ENCODE assay signal across 1 cellular context in the genomic region with DNA sequence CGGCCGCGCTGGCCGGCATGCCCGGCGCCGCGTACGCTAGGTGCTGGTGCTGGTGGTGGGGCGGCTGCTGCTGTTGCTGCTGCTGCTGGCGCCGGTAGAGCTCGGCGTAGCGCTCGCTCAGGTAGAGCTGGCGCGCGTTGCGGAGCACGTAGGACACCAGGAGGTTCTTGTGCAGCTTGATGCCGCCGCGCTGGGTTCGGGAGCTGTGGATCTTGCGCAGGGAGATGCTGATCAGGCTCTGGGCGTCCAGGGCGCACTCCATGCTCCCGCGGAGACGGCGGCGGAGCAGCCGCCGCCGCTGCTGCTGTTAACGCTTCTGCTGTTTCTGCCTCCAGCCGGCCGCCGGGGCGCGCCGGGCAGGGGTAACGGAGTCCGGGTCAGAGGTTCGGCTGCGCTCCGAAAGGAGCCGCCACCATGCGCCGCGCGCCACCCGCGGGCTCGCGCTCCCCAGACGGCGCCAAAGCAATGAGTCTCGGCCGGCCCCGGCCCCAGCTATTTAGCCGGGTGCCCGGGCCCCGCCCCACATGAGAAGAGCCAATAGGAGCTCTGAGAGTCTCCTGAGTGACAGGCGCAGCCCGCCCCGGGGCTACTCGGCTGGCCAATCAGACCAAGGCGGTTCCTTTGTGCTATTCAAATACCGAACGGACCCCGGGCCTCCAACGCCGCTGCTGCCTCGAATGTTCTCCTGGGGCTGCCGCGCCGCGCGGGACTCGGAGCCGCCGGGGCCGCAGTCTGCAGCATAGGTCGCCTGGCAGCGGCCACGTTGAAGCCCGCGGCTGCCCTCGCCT.
TF ChIP-seq lines count a peak whose summit lies in the region.

A gene (minus strand): TSS at position 471 of the 788 bp plus-strand sequence. CDS start 209 bp downstream, at position 262.

TF ChIP-seq in HepG2, 621 proteins besides CTCF, POLR2A, EP300 and RAD21 (continued from another document and continues in another):
- TF ChIP-seq ZNF335 (CRISPR knock-in tag; IDR thresholded peaks at IDR 0.05), result no peak
- no peak for TF ChIP-seq FLYWCH1 (CRISPR knock-in tag; IDR thresholded peaks at IDR 0.05)
- no peak for TF ChIP-seq ARHGAP35 (CRISPR knock-in tag; IDR thresholded peaks at IDR 0.05; ENCODE audit: borderline replicate concordance)
- TF ChIP-seq MAZ (IDR thresholded peaks at IDR 0.05; ENCODE audit: borderline replicate concordance, low read depth, low read length), result 0 out of 2 replicates have a peak, but pooled peaks have one; percentile 26
- TF ChIP-seq MAZ (CRISPR knock-in tag; IDR thresholded peaks at IDR 0.05; ENCODE audit: low read depth), result peak; percentile 42
- TF ChIP-seq, protein P1, sequence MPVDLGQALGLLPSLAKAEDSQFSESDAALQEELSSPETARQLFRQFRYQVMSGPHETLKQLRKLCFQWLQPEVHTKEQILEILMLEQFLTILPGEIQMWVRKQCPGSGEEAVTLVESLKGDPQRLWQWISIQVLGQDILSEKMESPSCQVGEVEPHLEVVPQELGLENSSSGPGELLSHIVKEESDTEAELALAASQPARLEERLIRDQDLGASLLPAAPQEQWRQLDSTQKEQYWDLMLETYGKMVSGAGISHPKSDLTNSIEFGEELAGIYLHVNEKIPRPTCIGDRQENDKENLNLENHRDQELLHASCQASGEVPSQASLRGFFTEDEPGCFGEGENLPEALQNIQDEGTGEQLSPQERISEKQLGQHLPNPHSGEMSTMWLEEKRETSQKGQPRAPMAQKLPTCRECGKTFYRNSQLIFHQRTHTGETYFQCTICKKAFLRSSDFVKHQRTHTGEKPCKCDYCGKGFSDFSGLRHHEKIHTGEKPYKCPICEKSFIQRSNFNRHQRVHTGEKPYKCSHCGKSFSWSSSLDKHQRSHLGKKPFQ (CRISPR knock-in tag; IDR thresholded peaks at IDR 0.05; ENCODE audit: insufficient replicate concordance), result peak; percentile 64
- TF ChIP-seq, protein P2, sequence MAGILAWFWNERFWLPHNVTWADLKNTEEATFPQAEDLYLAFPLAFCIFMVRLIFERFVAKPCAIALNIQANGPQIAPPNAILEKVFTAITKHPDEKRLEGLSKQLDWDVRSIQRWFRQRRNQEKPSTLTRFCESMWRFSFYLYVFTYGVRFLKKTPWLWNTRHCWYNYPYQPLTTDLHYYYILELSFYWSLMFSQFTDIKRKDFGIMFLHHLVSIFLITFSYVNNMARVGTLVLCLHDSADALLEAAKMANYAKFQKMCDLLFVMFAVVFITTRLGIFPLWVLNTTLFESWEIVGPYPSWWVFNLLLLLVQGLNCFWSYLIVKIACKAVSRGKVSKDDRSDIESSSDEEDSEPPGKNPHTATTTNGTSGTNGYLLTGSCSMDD (CRISPR knock-in tag; IDR thresholded peaks at IDR 0.05), result no peak
- TF ChIP-seq ZC3H13 (CRISPR knock-in tag; IDR thresholded peaks at IDR 0.05), result peak; percentile 69; the same call in 1 of the 2 replicates
- peak; percentile 81; the same call in 1 of the 2 replicates for TF ChIP-seq GATA4 (IDR thresholded peaks at IDR 0.05; ENCODE audit: borderline replicate concordance, low read depth)
- no peak for TF ChIP-seq NONO (IDR thresholded peaks at IDR 0.05)
- peak; percentile 54; the same call in 1 of the 2 replicates for TF ChIP-seq NONO (CRISPR knock-in tag; conservative IDR thresholded peaks at IDR 0.05)
- 0 out of 2 replicates have a peak, but pooled peaks have one; percentile 22 for TF ChIP-seq RXRA (CRISPR knock-in tag; IDR thresholded peaks at IDR 0.05)
- TF ChIP-seq, protein P3, sequence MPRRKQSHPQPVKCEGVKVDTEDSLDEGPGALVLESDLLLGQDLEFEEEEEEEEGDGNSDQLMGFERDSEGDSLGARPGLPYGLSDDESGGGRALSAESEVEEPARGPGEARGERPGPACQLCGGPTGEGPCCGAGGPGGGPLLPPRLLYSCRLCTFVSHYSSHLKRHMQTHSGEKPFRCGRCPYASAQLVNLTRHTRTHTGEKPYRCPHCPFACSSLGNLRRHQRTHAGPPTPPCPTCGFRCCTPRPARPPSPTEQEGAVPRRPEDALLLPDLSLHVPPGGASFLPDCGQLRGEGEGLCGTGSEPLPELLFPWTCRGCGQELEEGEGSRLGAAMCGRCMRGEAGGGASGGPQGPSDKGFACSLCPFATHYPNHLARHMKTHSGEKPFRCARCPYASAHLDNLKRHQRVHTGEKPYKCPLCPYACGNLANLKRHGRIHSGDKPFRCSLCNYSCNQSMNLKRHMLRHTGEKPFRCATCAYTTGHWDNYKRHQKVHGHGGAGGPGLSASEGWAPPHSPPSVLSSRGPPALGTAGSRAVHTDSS (CRISPR knock-in tag; conservative IDR thresholded peaks at IDR 0.05), result no peak
- no peak for TF ChIP-seq ZNF253 (CRISPR knock-in tag; IDR thresholded peaks at IDR 0.05; ENCODE audit: borderline replicate concordance)
- TF ChIP-seq ZNF207 (IDR thresholded peaks at IDR 0.05; ENCODE audit: borderline replicate concordance), result no peak
- TF ChIP-seq, protein P4, sequence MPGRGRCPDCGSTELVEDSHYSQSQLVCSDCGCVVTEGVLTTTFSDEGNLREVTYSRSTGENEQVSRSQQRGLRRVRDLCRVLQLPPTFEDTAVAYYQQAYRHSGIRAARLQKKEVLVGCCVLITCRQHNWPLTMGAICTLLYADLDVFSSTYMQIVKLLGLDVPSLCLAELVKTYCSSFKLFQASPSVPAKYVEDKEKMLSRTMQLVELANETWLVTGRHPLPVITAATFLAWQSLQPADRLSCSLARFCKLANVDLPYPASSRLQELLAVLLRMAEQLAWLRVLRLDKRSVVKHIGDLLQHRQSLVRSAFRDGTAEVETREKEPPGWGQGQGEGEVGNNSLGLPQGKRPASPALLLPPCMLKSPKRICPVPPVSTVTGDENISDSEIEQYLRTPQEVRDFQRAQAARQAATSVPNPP (CRISPR knock-in tag; IDR thresholded peaks at IDR 0.05), result peak; percentile 80
- TF ChIP-seq KAT2B (IDR thresholded peaks at IDR 0.05; ENCODE audit: borderline replicate concordance, low read depth, low read length), result no peak
- TF ChIP-seq EHMT2 (IDR thresholded peaks at IDR 0.05; ENCODE audit: borderline replicate concordance, low read depth, low read length), result no peak
- no peak for TF ChIP-seq ZNF17 (CRISPR knock-in tag; IDR thresholded peaks at IDR 0.05)
- TF ChIP-seq CREB1 (IDR thresholded peaks at IDR 0.05), result peak; percentile 33; the same call in 1 of the 2 replicates
- TF ChIP-seq CREB1 (CRISPR knock-in tag; IDR thresholded peaks at IDR 0.05), result no peak
- no peak for TF ChIP-seq ZNF24 (IDR thresholded peaks at IDR 0.05)
- TF ChIP-seq ZFY (CRISPR knock-in tag; IDR thresholded peaks at IDR 0.05), result peak; percentile 67
- TF ChIP-seq RBAK (CRISPR knock-in tag; IDR thresholded peaks at IDR 0.05), result no peak
- peak; percentile 78 for TF ChIP-seq SP5 (CRISPR knock-in tag; IDR thresholded peaks at IDR 0.05; ENCODE audit: borderline replicate concordance, low read depth)
- no peak for TF ChIP-seq SCMH1 (CRISPR knock-in tag; IDR thresholded peaks at IDR 0.05; ENCODE audit: borderline replicate concordance)
- TF ChIP-seq, protein P5, sequence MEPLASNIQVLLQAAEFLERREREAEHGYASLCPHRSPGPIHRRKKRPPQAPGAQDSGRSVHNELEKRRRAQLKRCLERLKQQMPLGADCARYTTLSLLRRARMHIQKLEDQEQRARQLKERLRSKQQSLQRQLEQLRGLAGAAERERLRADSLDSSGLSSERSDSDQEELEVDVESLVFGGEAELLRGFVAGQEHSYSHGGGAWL (CRISPR knock-in tag; IDR thresholded peaks at IDR 0.05), result peak; percentile 80
- TF ChIP-seq KMT2A (CRISPR knock-in tag; IDR thresholded peaks at IDR 0.05), result peak; percentile 54; the same call in 1 of the 2 replicates
- no peak for TF ChIP-seq LCORL (IDR thresholded peaks at IDR 0.05)
- TF ChIP-seq LCORL (CRISPR knock-in tag; IDR thresholded peaks at IDR 0.05), result peak; percentile 77
- TF ChIP-seq, protein P6, sequence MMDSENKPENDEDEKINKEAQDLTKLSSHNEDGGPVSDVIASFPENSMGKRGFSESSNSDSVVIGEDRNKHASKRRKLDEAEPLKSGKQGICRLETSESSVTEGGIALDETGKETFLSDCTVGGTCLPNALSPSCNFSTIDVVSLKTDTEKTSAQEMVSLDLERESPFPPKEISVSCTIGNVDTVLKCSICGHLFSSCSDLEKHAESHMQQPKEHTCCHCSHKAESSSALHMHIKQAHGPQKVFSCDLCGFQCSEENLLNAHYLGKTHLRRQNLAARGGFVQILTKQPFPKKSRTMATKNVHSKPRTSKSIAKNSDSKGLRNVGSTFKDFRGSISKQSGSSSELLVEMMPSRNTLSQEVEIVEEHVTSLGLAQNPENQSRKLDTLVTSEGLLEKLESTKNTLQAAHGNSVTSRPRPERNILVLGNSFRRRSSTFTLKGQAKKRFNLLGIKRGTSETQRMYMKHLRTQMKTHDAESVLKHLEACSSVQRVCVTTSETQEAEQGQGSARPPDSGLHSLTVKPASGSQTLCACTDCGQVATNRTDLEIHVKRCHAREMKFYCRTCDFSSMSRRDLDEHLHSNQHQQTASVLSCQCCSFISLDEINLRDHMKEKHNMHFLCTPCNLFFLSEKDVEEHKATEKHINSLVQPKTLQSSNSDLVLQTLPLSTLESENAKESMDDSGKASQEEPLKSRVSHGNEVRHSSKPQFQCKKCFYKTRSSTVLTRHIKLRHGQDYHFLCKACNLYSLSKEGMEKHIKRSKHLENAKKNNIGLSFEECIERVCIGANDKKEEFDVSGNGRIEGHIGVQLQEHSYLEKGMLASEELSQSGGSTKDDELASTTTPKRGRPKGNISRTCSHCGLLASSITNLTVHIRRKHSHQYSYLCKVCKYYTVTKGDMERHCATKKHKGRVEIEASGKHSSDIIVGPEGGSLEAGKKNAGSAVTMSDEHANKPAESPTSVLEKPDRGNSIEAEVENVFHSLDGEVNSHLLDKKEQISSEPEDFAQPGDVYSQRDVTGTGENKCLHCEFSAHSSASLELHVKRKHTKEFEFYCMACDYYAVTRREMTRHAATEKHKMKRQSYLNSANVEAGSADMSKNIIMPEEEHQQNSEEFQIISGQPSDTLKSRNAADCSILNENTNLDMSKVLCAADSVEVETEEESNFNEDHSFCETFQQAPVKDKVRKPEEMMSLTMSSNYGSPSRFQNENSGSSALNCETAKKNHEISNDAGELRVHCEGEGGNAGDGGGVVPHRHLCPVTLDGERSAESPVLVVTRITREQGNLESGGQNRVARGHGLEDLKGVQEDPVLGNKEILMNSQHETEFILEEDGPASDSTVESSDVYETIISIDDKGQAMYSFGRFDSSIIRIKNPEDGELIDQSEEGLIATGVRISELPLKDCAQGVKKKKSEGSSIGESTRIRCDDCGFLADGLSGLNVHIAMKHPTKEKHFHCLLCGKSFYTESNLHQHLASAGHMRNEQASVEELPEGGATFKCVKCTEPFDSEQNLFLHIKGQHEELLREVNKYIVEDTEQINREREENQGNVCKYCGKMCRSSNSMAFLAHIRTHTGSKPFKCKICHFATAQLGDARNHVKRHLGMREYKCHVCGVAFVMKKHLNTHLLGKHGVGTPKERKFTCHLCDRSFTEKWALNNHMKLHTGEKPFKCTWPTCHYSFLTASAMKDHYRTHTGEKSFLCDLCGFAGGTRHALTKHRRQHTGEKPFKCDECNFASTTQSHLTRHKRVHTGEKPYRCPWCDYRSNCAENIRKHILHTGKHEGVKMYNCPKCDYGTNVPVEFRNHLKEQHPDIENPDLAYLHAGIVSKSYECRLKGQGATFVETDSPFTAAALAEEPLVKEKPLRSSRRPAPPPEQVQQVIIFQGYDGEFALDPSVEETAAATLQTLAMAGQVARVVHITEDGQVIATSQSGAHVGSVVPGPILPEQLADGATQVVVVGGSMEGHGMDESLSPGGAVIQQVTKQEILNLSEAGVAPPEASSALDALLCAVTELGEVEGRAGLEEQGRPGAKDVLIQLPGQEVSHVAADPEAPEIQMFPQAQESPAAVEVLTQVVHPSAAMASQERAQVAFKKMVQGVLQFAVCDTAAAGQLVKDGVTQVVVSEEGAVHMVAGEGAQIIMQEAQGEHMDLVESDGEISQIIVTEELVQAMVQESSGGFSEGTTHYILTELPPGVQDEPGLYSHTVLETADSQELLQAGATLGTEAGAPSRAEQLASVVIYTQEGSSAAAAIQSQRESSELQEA (CRISPR knock-in tag; IDR thresholded peaks at IDR 0.05; ENCODE audit: not compliant biosample characterization), result no peak
- TF ChIP-seq, protein P7, sequence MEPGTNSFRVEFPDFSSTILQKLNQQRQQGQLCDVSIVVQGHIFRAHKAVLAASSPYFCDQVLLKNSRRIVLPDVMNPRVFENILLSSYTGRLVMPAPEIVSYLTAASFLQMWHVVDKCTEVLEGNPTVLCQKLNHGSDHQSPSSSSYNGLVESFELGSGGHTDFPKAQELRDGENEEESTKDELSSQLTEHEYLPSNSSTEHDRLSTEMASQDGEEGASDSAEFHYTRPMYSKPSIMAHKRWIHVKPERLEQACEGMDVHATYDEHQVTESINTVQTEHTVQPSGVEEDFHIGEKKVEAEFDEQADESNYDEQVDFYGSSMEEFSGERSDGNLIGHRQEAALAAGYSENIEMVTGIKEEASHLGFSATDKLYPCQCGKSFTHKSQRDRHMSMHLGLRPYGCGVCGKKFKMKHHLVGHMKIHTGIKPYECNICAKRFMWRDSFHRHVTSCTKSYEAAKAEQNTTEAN (CRISPR knock-in tag; conservative IDR thresholded peaks at IDR 0.05), result no peak
- TF ChIP-seq ZNF451 (CRISPR knock-in tag; IDR thresholded peaks at IDR 0.05), result no peak
- no peak for TF ChIP-seq FOXP1 (IDR thresholded peaks at IDR 0.05)
- no peak for TF ChIP-seq FOXP1 (CRISPR knock-in tag; IDR thresholded peaks at IDR 0.05)
- TF ChIP-seq ZNF44 (CRISPR knock-in tag; IDR thresholded peaks at IDR 0.05), result no peak
- TF ChIP-seq, protein P8, sequence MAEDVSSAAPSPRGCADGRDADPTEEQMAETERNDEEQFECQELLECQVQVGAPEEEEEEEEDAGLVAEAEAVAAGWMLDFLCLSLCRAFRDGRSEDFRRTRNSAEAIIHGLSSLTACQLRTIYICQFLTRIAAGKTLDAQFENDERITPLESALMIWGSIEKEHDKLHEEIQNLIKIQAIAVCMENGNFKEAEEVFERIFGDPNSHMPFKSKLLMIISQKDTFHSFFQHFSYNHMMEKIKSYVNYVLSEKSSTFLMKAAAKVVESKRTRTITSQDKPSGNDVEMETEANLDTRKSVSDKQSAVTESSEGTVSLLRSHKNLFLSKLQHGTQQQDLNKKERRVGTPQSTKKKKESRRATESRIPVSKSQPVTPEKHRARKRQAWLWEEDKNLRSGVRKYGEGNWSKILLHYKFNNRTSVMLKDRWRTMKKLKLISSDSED (CRISPR knock-in tag; IDR thresholded peaks at IDR 0.05), result no peak
- TF ChIP-seq GZF1 (CRISPR knock-in tag; IDR thresholded peaks at IDR 0.05), result no peak
- TF ChIP-seq DNMT1 (CRISPR knock-in tag; IDR thresholded peaks at IDR 0.05), result no peak
- TF ChIP-seq, protein P9, sequence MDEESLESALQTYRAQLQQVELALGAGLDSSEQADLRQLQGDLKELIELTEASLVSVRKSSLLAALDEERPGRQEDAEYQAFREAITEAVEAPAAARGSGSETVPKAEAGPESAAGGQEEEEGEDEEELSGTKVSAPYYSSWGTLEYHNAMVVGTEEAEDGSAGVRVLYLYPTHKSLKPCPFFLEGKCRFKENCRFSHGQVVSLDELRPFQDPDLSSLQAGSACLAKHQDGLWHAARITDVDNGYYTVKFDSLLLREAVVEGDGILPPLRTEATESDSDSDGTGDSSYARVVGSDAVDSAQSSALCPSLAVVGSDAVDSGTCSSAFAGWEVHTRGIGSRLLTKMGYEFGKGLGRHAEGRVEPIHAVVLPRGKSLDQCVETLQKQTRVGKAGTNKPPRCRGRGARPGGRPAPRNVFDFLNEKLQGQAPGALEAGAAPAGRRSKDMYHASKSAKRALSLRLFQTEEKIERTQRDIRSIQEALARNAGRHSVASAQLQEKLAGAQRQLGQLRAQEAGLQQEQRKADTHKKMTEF (CRISPR knock-in tag; IDR thresholded peaks at IDR 0.05), result peak; percentile 95
- TF ChIP-seq ZNF569 (CRISPR knock-in tag; IDR thresholded peaks at IDR 0.05; ENCODE audit: borderline replicate concordance), result no peak
